8 cellular contexts compared by ENCODE assay signal in the genomic region with DNA sequence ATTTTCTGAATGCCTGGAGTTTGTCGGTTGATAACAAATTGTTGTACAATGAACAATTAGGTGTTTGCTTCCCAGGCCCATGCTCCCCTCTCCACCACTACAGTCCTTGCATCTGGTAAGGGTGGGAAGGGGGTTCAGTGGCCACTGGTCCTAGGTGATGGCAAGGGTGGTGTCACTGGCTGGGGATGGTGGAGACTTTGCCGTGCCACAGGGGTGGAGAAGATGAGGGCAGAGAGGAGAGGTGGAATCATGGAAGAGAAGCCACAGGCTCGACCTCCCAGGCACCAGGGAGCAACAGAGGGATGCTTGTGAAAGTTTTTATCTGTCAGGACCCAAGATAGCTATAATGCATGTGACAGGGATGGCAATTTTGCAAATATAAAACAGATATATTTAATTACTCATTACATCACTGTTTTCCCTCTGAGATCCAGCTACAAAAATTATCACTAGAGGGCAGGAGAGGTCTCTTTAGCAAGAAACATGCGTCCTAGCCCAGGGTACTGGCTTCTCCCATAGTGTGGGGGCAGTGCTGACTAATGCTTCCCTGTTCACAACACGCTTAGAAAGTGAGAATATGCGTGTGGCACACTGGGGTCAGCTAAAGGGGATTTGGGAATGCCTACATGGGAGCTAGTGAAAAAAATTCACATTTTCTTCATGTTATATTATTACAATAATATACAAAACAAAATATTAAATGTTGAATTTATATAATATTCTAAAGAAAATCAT. TPM values are rescaled to one million over a fixed set of nuclear protein-coding genes. Genes with fewer than 3 reads are reported as not detected.
DNase-seq lines count a peak whose midpoint lies in the region; ATAC-seq, FAIRE-seq and TF ChIP-seq lines count a peak whose summit lies in the region.

No MANE protein-coding gene starts in this region.

- peak; percentile 58 for ATAC-seq in HG02623 (IDR thresholded peaks at IDR 0.05; ENCODE audit: unreplicated experiment)
- ATAC-seq in GM19397 (IDR thresholded peaks at IDR 0.05; ENCODE audit: unreplicated experiment): no peak

- peak; percentile 82 for TF ChIP-seq CTCF in D721Med (IDR thresholded peaks at IDR 0.05; ENCODE audit: insufficient read depth, missing control alignments)
- TF ChIP-seq CTCF in VCaP (conservative IDR thresholded peaks at IDR 0.05): peak; percentile 88
- TF ChIP-seq CTCF in lower leg skin (IDR thresholded peaks at IDR 0.05): no peak

- DNase-seq in D721Med (ENCODE audit: insufficient read length, low spot score): peak; percentile 55
- peak; percentile 73 for DNase-seq in NCI-H2196 treated with DMSO at 0.1 percent for 48 hours (lab: John Stamatoyannopoulos, UW; ENCODE audit: unreplicated experiment)
- peak; percentile 90 to 94 for DNase-seq in dermis microvascular lymphatic vessel endothelial cell (ENCODE audit: low read depth in 2 of 2)
- DNase-seq in lower leg skin (ENCODE audit: low spot score in 2 of 2): peak; percentile 79 to 86
- DNase-seq in stimulated activated CD4-positive, alpha-beta T cell treated with anti-CD3 and anti-CD28 coated beads, TNF-alpha, amount 100 ng/mL, for 4 hours (ENCODE audit: low read depth in 3 of 3): peak in 2 of 3 experiments; percentile 21 to 32

- 27 to 29% methylated on average over 6 of the region's 6 CpGs for WGBS in lower leg skin, 2 donors

- intact Hi-C loops in lower leg skin (cut with DNase I; ENCODE audit: low total_unique reads): loop anchor here (5.0 to 10.0 kb wide), 2 partner anchors 259 to 331 kb away; no protein-coding TSS in a partner anchor

- no peak for TF ChIP-seq POLR2A in lower leg skin (IDR thresholded peaks at IDR 0.05)

- FAIRE-seq in D721Med (lab: Jason Lieb, UNC): peak; percentile 80

- peak overlapping the region; percentile 34; the same call in 1 of the 2 replicates for H3K27ac ChIP-seq in VCaP

- no peak overlapping the region for H3K4me3 ChIP-seq in lower leg skin (ENCODE audit: low read depth, poor library complexity, severe bottlenecking)

RNA-seq across cellular contexts. Expression of a gene that starts 49.0 kb away (rescaled TPM):
- total RNA-seq in dermis microvascular lymphatic vessel endothelial cell: 1.3 and 3.5 TPM in 2 replicates
- total RNA-seq in lower leg skin: 10 to 100 TPM; 30.2 to 43.3 (median 32.6) TPM

Comparison
In these comparisons a context has a peak if more than half of its experiments do, and no peak if none do; other contexts are left out.
1. DNase-seq: peak in every context shown above with its lines; median percentile 92 in dermis microvascular lymphatic vessel endothelial cell; 82 in lower leg skin; 73 in NCI-H2196 treated with DMSO at 0.1 percent for 48 hours; 55 in D721Med; 26 in stimulated activated CD4-positive, alpha-beta T cell treated with anti-CD3 and anti-CD28 coated beads, TNF-alpha, amount 100 ng/mL, for 4 hours.
2. CTCF ChIP-seq: peak in D721Med (single experiment) and VCaP (single experiment); none in lower leg skin (0 of 3).